8 cellular contexts compared by ENCODE assay signal in the genomic region with DNA sequence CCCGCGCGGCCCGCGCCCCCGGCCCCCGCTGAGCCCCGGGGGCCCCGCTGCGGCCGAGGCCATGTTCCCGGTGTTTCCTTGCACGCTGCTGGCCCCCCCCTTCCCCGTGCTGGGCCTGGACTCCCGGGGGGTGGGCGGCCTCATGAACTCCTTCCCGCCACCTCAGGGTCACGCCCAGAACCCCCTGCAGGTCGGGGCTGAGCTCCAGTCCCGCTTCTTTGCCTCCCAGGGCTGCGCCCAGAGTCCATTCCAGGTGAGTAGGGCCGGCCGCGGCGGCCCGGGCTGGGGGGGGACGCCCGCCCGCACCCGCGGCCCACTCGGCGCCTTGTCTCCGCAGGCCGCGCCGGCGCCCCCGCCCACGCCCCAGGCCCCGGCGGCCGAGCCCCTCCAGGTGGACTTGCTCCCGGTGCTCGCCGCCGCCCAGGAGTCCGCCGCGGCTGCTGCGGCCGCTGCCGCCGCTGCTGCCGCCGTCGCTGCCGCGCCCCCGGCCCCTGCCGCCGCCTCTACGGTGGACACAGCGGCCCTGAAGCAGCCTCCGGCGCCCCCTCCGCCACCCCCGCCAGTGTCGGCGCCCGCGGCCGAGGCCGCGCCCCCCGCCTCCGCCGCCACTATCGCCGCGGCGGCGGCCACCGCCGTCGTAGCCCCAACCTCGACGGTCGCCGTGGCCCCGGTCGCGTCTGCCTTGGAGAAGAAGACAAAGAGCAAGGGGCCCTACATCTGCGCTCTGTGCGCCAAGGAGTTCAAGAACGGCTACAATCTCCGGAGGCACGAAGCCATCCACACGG. TPM values are rescaled to one million over a fixed set of nuclear protein-coding genes. Genes with fewer than 3 reads are reported as not detected.
DNase-seq lines count a peak whose midpoint lies in the region; ATAC-seq, FAIRE-seq and TF ChIP-seq lines count a peak whose summit lies in the region.

No MANE protein-coding gene starts in this region.

- 1% methylated on average over 79 of the region's 99 CpGs; no CpG with 5 or more reads in 1 of the 2 donors for WGBS in body of pancreas, 2 donors

- peak; percentile 27 for DNase-seq in SKM-1 (lab: John Stamatoyannopoulos, UW; ENCODE audit: unreplicated experiment)
- DNase-seq in body of pancreas, result peak; percentile 62 to 67 (median 65)
- peak; percentile 23 to 79 for DNase-seq in stimulated activated effector memory CD8-positive, alpha-beta T cell treated with anti-CD3 and anti-CD28 coated beads, Interleukin-12 subunit alpha, Interleukin-12 subunit beta, amount 100 ng/mL, for 72 hours (ENCODE audit: low spot score in 2 of 2)
- DNase-seq in urothelium cell line (ENCODE audit: low spot score), result no peak

- peak overlapping the region; percentile 77 for H3K4me3 ChIP-seq in GM08714 (ENCODE audit: low read length)
- peak overlapping the region in 1 of 2 donors; percentile 30 for H3K4me3 ChIP-seq in body of pancreas

- H3K4me1 Mint-ChIP-seq in stimulated activated effector memory CD8-positive, alpha-beta T cell treated with anti-CD3 and anti-CD28 coated beads, Interleukin-12 subunit alpha, Interleukin-12 subunit beta, amount 100 ng/mL, for 72 hours, result peaks cover 64% of the 10 kb centered on the region

- peak overlapping the region; percentile 98 for H3K27ac ChIP-seq in KOPT-K1 (ENCODE audit: low read depth, low read length, poor library complexity, severe bottlenecking)
- H3K27ac ChIP-seq in body of pancreas, result peak overlapping the region; percentile 73 to 90 (median 83)
- H3K27ac ChIP-seq in layer of hippocampus (ENCODE audit: low read depth, low read length), result peak overlapping the region; percentile 94

- peak overlapping the region; percentile 91 for H3K27ac Mint-ChIP-seq in stimulated activated effector memory CD8-positive, alpha-beta T cell treated with anti-CD3 and anti-CD28 coated beads, Interleukin-12 subunit alpha, Interleukin-12 subunit beta, amount 100 ng/mL, for 72 hours

- no peak for ATAC-seq in body of pancreas
- ATAC-seq in stimulated activated effector memory CD8-positive, alpha-beta T cell treated with anti-CD3 and anti-CD28 coated beads, Interleukin-12 subunit alpha, Interleukin-12 subunit beta, amount 100 ng/mL, for 72 hours, result no peak
- no peak for ATAC-seq in HG02938 (IDR thresholded peaks at IDR 0.05; ENCODE audit: unreplicated experiment)

- no peak for FAIRE-seq in urothelium cell line (lab: Jason Lieb, UNC)

- TF ChIP-seq CTCF in body of pancreas (IDR thresholded peaks at IDR 0.05), result no peak

- H3K9me3 Mint-ChIP-seq in stimulated activated effector memory CD8-positive, alpha-beta T cell treated with anti-CD3 and anti-CD28 coated beads, Interleukin-12 subunit alpha, Interleukin-12 subunit beta, amount 100 ng/mL, for 72 hours, result no peaks in the 10 kb centered on the region

- peak overlapping the region; percentile 81 for H3K4me3 Mint-ChIP-seq in stimulated activated effector memory CD8-positive, alpha-beta T cell treated with anti-CD3 and anti-CD28 coated beads, Interleukin-12 subunit alpha, Interleukin-12 subunit beta, amount 100 ng/mL, for 72 hours

- peaks cover 64% of the 10 kb centered on the region for H3K36me3 ChIP-seq in KOPT-K1 (ENCODE audit: insufficient read depth, low read length)
- no peaks in the 10 kb centered on the region for H3K36me3 ChIP-seq in body of pancreas (replicated peaks in 1 of 2; ENCODE audit: insufficient read depth in 1 of 2, low read depth in 2 of 2)

- TF ChIP-seq POLR2A in body of pancreas (IDR thresholded peaks at IDR 0.05), result peak in 1 of 3 donors; percentile 18

- intact Hi-C loops in body of pancreas (cut with DNase I), result no loop called here

- peaks cover 59% of the 10 kb centered on the region for H3K4me1 ChIP-seq in body of pancreas

- peaks cover 94% of the 10 kb centered on the region for H3K36me3 Mint-ChIP-seq in stimulated activated effector memory CD8-positive, alpha-beta T cell treated with anti-CD3 and anti-CD28 coated beads, Interleukin-12 subunit alpha, Interleukin-12 subunit beta, amount 100 ng/mL, for 72 hours

- H3K27me3 ChIP-seq in body of pancreas (no peaks in the 10 kb centered on the region), layer of hippocampus (ENCODE audit: control insufficient read depth, insufficient read depth, low read length) (no peaks in the 10 kb centered on the region)

- H3K9me3 ChIP-seq in KOPT-K1 (ENCODE audit: insufficient read depth, low read length, poor library complexity, severe bottlenecking) (no peaks in the 10 kb centered on the region), body of pancreas (no peaks in the 10 kb centered on the region)

RNA-seq across cellular contexts. Expression of gene MAZ, which starts 0.5 kb away (rescaled TPM):
- 100 to 1,000 TPM in 1 of 2 donors, 10 to 100 TPM in 1; 57.9 to 125 TPM for total RNA-seq in body of pancreas

RNA-seq across cellular contexts. Expression of gene PRRT2, which starts 5.2 kb away (rescaled TPM):
- total RNA-seq in body of pancreas, result 1 to 10 TPM in 1 of 2 donors, not detected in 1; 1.0 TPM

RNA-seq across cellular contexts. Expression of gene PAGR1, which starts 9.1 kb away (rescaled TPM):
- 10 to 100 TPM; 27.5 to 63.9 TPM for total RNA-seq in body of pancreas

RNA-seq across cellular contexts. Expression of gene MVP, which starts 13.4 kb away (rescaled TPM):
- 100 to 1,000 TPM in 1 of 2 donors, 10 to 100 TPM in 1; 75.5 to 139 TPM for total RNA-seq in body of pancreas

RNA-seq across cellular contexts. Expression of gene KIF22, which starts 16.3 kb away (rescaled TPM):
- 10 to 100 TPM in 1 of 2 donors, 1 to 10 TPM in 1; 8.9 to 13.7 TPM for total RNA-seq in body of pancreas
